Comparison of ENCODE assay signal across 17 cellular contexts in genomic region chr7:47147213-47147631, GRCh38.
DNase-seq lines count a peak whose midpoint lies in the region; ATAC-seq and TF ChIP-seq lines count a peak whose summit lies in the region.
"Had no signal": no experiment of that assay in that cellular context is flagged by ENCODE, and none has a peak within 500 bp of the region (broad histone marks: within the 10 kb centered on the region; RNA-seq: fewer than 3 reads in every experiment).

No MANE protein-coding gene starts in this region.

- H3K4me1 ChIP-seq in mesenchymal stem cell (ENCODE audit: control insufficient read depth, insufficient read depth, low read depth, low read length) = peaks cover 4% of the 10 kb centered on the region
- H3K4me1 ChIP-seq: BE2C had no signal

- no peak overlapping the region for H2BK12ac ChIP-seq in mesenchymal stem cell (ENCODE audit: low read length in 2 of 2)

- no peaks in the 10 kb centered on the region for H3K79me1 ChIP-seq in mesenchymal stem cell (replicated peaks; ENCODE audit: low read length, poor library complexity, severe bottlenecking)

- no peak overlapping the region for H2BK120ac ChIP-seq in mesenchymal stem cell (ENCODE audit: low read depth, low read length)

- H3K4me2 ChIP-seq in mesenchymal stem cell (ENCODE audit: low read length, poor library complexity, severe bottlenecking) = no peak overlapping the region

- peak overlapping the region; percentile 69 for H3K27ac ChIP-seq in mesenchymal stem cell (ENCODE audit: low read length, poor library complexity, severe bottlenecking)
- H3K27ac ChIP-seq: foreskin keratinocyte, spleen had no signal

- no peak overlapping the region for H2AK5ac ChIP-seq in mesenchymal stem cell (ENCODE audit: low read length, severe bottlenecking)

- H3K4ac ChIP-seq in mesenchymal stem cell (ENCODE audit: low read depth in 1 of 2, low read length in 2 of 2) = no peak overlapping the region

- no peak overlapping the region for H3K27ac Mint-ChIP-seq in HFFc6
- H3K27ac Mint-ChIP-seq: activated naive CD4-positive, alpha-beta T cell treated with anti-CD3 and anti-CD28 coated beads, Interleukin-2, amount 10 ng/mL, durations not matched to agents 7 days and 5 days had no signal

- peaks cover 89% of the 10 kb centered on the region for H3K4me1 Mint-ChIP-seq in HFFc6 (ENCODE audit: low read depth)
- H3K4me1 Mint-ChIP-seq: activated naive CD4-positive, alpha-beta T cell treated with anti-CD3 and anti-CD28 coated beads, Interleukin-2, amount 10 ng/mL, durations not matched to agents 7 days and 5 days had no signal

- no peak overlapping the region for H4K8ac ChIP-seq in mesenchymal stem cell (ENCODE audit: low read length)

- no peak overlapping the region for H4K91ac ChIP-seq in mesenchymal stem cell (ENCODE audit: low read length)

- peak overlapping the region in 1 of 2 experiments; percentile 39 for H3K18ac ChIP-seq in mesenchymal stem cell (ENCODE audit: low read depth in 1 of 2, low read length in 2 of 2)

- H2AFZ ChIP-seq in mesenchymal stem cell (ENCODE audit: low read depth, low read length) = no peak overlapping the region

- peaks cover 20% of the 10 kb centered on the region for H3K9me3 Mint-ChIP-seq in HFFc6
- H3K9me3 Mint-ChIP-seq: activated naive CD4-positive, alpha-beta T cell treated with anti-CD3 and anti-CD28 coated beads, Interleukin-2, amount 10 ng/mL, durations not matched to agents 7 days and 5 days had no signal

- H3K36me3 Mint-ChIP-seq in HFFc6 (ENCODE audit: low read depth) = peaks cover 27% of the 10 kb centered on the region
- H3K36me3 Mint-ChIP-seq: activated naive CD4-positive, alpha-beta T cell treated with anti-CD3 and anti-CD28 coated beads, Interleukin-2, amount 10 ng/mL, durations not matched to agents 7 days and 5 days had no signal

- H3K23ac ChIP-seq in mesenchymal stem cell (ENCODE audit: low read length in 2 of 2) = no peak overlapping the region

- H3K14ac ChIP-seq in mesenchymal stem cell (ENCODE audit: low read length in 2 of 2) = no peak overlapping the region

- no peaks in the 10 kb centered on the region for H3K36me3 ChIP-seq in mesenchymal stem cell (ENCODE audit: control insufficient read depth in 1 of 2, insufficient read depth in 2 of 2, low read depth in 1 of 2, low read length in 2 of 2)
- H3K36me3 ChIP-seq: BE2C, spleen had no signal

- ATAC-seq in GM18511 (IDR thresholded peaks at IDR 0.05; ENCODE audit: unreplicated experiment) (peak; percentile 62), HG03139 (IDR thresholded peaks at IDR 0.05; ENCODE audit: unreplicated experiment) (peak; percentile 48), GM18517 (IDR thresholded peaks at IDR 0.05; ENCODE audit: unreplicated experiment) (no peak)
- ATAC-seq: foreskin keratinocyte had no signal

- WGBS in mesenchymal stem cell = no CpG with 5 or more reads among the region's 3 CpGs

- H2BK5ac ChIP-seq in mesenchymal stem cell (ENCODE audit: low read depth, low read length, poor library complexity, severe bottlenecking) = no peak overlapping the region

- no peak overlapping the region for H3K9ac ChIP-seq in mesenchymal stem cell (ENCODE audit: low read length)

- H2BK15ac ChIP-seq in mesenchymal stem cell (ENCODE audit: low read depth, poor library complexity, severe bottlenecking) = no peak overlapping the region

- no peaks in the 10 kb centered on the region for H3K27me3 Mint-ChIP-seq in HFFc6 (ENCODE audit: insufficient read depth)
- H3K27me3 Mint-ChIP-seq: activated naive CD4-positive, alpha-beta T cell treated with anti-CD3 and anti-CD28 coated beads, Interleukin-2, amount 10 ng/mL, durations not matched to agents 7 days and 5 days had no signal

- H3K9me3 ChIP-seq in mesenchymal stem cell (ENCODE audit: control insufficient read depth, low read length) = no peaks in the 10 kb centered on the region
- H3K9me3 ChIP-seq: BE2C, spleen had no signal

- no peak for TF ChIP-seq CTCF in HFFc6 (IDR thresholded peaks at IDR 0.05)

- H3K27me3 ChIP-seq in mesenchymal stem cell (ENCODE audit: control insufficient read depth in 1 of 2, insufficient read depth in 1 of 2, low read length in 2 of 2) = no peaks in the 10 kb centered on the region
- H3K27me3 ChIP-seq: BE2C, foreskin keratinocyte, spleen had no signal

- H3K4me3 ChIP-seq in mesenchymal stem cell (ENCODE audit: insufficient read depth in 1 of 2, low read depth in 1 of 2, low read length in 2 of 2) = no peak overlapping the region
- H3K4me3 ChIP-seq: spleen had no signal

- peak; percentile 88 for DNase-seq in amniotic epithelial cell (ENCODE audit: low read depth)
- DNase-seq in mesenchymal stem cell = peak; percentile 64
- no peak for DNase-seq in NCI-H2171 treated with DMSO at 0.1 percent for 48 hours (lab: John Stamatoyannopoulos, UW)
- no peak for DNase-seq in HFFc6
- DNase-seq in GM19238 (ENCODE audit: insufficient read length, low spot score) = no peak
- DNase-seq: activated CD4-positive, CD25-positive, alpha-beta regulatory T cell treated with anti-CD3 and anti-CD28 coated beads, Interleukin-2, amount 50 U/mL, for 72 hours; activated naive CD4-positive, alpha-beta T cell treated with anti-CD3 and anti-CD28 coated beads, Interleukin-2, amount 10 ng/mL, durations not matched to agents 7 days and 5 days; BE2C; DMS79; effector memory CD4-positive, alpha-beta T cell; foreskin keratinocyte; NCI-H187 treated with DMSO at 0.1 percent for 48 hours; RPMI8226; spleen had no signal

- H3K4me3 Mint-ChIP-seq in HFFc6 = no peak overlapping the region
- H3K4me3 Mint-ChIP-seq: activated naive CD4-positive, alpha-beta T cell treated with anti-CD3 and anti-CD28 coated beads, Interleukin-2, amount 10 ng/mL, durations not matched to agents 7 days and 5 days had no signal

Comparison
In these comparisons a context has a peak if more than half of its experiments do, and no peak if none do; other contexts are left out.
1. DNase-seq: peak in amniotic epithelial cell (single experiment) and mesenchymal stem cell (single experiment); none in NCI-H2171 treated with DMSO at 0.1 percent for 48 hours (single experiment), HFFc6 (single experiment) and GM19238 (single experiment).